12 cellular contexts compared by ENCODE assay signal in the genomic region with DNA sequence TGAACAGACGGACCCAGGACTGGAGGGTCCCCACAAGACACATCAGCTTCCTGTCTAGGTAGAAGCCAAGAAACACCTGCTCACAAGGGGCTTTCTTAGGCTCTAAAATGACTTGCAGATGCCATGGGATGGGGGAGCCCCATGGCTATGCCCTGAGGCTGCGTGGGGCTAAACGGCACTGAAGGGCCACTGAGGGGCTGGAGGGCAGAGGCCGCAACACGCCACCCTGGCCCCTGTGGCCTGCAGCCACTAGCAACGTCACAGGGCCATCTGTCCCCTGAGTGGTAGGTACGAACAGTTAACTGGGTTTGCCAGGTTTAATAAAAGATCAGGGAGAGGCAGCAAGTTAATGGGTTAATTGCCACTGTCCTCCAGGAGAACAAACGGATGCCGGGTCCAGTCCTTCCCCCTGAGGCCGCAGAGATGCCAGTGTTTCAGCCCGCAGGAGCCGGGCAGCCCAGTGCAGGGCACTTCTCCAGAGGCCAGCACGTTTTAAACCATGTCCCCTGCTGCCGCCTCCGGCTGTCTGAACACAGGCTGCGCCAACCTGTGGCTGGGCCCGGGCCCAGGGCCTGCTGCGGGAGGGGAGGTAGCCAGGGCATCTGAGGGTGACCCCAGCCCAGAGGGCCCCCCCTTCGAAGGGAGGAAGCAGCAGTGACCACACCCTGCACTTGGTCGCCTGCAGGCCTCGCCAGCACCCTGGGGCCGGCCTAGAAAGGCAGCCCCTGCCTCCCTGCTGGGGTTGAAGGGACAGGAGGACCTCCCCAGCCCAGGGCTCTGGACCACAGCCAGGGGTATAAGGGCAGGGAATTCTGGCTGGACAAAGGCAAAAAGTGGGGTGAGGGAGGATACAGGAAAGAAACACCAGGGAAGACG.
DNase-seq lines count a peak whose midpoint lies in the region; ATAC-seq, FAIRE-seq and TF ChIP-seq lines count a peak whose summit lies in the region.
"Had no signal": no experiment of that assay in that cellular context is flagged by ENCODE, and none has a peak within 500 bp of the region (broad histone marks: within the 10 kb centered on the region; RNA-seq: fewer than 3 reads in every experiment).

No MANE protein-coding gene starts in this region.

- DNase-seq in Calu3 (peak; percentile 36), K562 (ENCODE audit: extremely low read depth in 1 of 4, low spot score in 3 of 4) (peak in 2 of 4 experiments; percentile 22 to 32), sciatic nerve (ENCODE audit: low spot score) (peak; percentile 67), NCI-H526 (lab: John Stamatoyannopoulos, UW) (no peak), GM12892 (ENCODE audit: insufficient read length) (no peak), NCI-H1092 treated with DMSO at 0.1 percent for 48 hours (lab: John Stamatoyannopoulos, UW) (no peak)
- DNase-seq: activated B cell treated with CpG ODN at 0.5 μM for 24 hours; effector memory CD8-positive, alpha-beta T cell; MG63; stimulated activated CD4-positive, alpha-beta T cell treated with anti-CD3 and anti-CD28 coated beads, Interleukin-4, amount 100 ng/mL, for 1 hour had no signal

- TF ChIP-seq POLR2A in K562 (conservative IDR thresholded peaks at IDR 0.05), result no peak
- TF ChIP-seq POLR2A in GM12892 (IDR thresholded peaks at IDR 0.05; ENCODE audit: low read depth, low read length), result no peak

- H3K9me1 ChIP-seq in K562 (ENCODE audit: control insufficient read depth, insufficient read depth, low read length), result no peaks in the 10 kb centered on the region

- TF ChIP-seq EP300 in K562 (IDR thresholded peaks at IDR 0.05; ENCODE audit: low read length), result no peak

- CTCF ChIA-PET in Calu3 (lab: Charles Lee), result no interaction called here
- CTCF ChIA-PET in K562 (lab: Yijun Ruan, JAX; ENCODE audit: low intra/inter-chr PET ratio), result no interaction called here

- H3K27ac ChIP-seq in K562 (ENCODE audit: extremely low read depth, low read depth, low read length), result no peak overlapping the region

- POLR2A ChIA-PET in K562 (lab: Yijun Ruan, JAX), result interaction anchor here (1.1 to 1.2 kb wide), 2 partner anchors 13 to 28 kb away, joined by 3 read pairs; no protein-coding TSS in a partner anchor

- H3K4me2 ChIP-seq in K562 (ENCODE audit: insufficient read depth, low read length), result no peak overlapping the region

- no peaks in the 10 kb centered on the region for H4K20me1 ChIP-seq in K562 (replicated peaks; ENCODE audit: control insufficient read depth, insufficient read depth, low read length)

- no peaks in the 10 kb centered on the region for H3K79me2 ChIP-seq in K562 (ENCODE audit: control insufficient read depth, insufficient read depth, low read length)

- intact Hi-C loops in Calu3 (cut with micrococcal nuclease; ENCODE audit: unreplicated experiment), result no loop called here
- intact Hi-C loops in K562 (cut with micrococcal nuclease), result loop anchor here (10.0 kb wide), 1 partner anchor 305 kb away; no protein-coding TSS in a partner anchor
- intact Hi-C loops in sciatic nerve (cut with DNase I), result no loop called here

- H3K27me3 Mint-ChIP-seq in Calu3 (ENCODE audit: unreplicated experiment), result no peaks in the 10 kb centered on the region
- H3K27me3 Mint-ChIP-seq: activated B cell treated with CpG ODN at 0.5 μM for 24 hours; effector memory CD8-positive, alpha-beta T cell had no signal

- peaks cover 4% of the 10 kb centered on the region; the same call in 1 of the 3 replicates for H3K36me3 ChIP-seq in K562 (ENCODE audit: control insufficient read depth, insufficient read depth, low read length)
- no peaks in the 10 kb centered on the region for H3K36me3 ChIP-seq in iPS-15b (ENCODE audit: control insufficient read depth, insufficient read depth, low read length)

- no peak overlapping the region for H2AFZ ChIP-seq in K562 (ENCODE audit: low read depth, low read length)

- in situ Hi-C loops in K562 (cut with MboI), result loop anchor here (10.0 kb wide), 1 partner anchor 305 kb away; no protein-coding TSS in a partner anchor

- H3K27me3 ChIP-seq in K562 (ENCODE audit: control insufficient read depth in 2 of 2, insufficient read depth in 2 of 2, low read length in 2 of 2) (no peaks in the 10 kb centered on the region), iPS-15b (ENCODE audit: control insufficient read depth, insufficient read depth, low read length) (no peaks in the 10 kb centered on the region)
- H3K27me3 ChIP-seq: MG63 had no signal

- H3K9me3 ChIP-seq in K562 (replicated peaks; ENCODE audit: control insufficient read depth, insufficient read depth, low read depth, low read length), result no peaks in the 10 kb centered on the region
- H3K9me3 ChIP-seq in iPS-15b (ENCODE audit: control insufficient read depth, insufficient read depth, low read length), result no peaks in the 10 kb centered on the region
- H3K9me3 ChIP-seq: MG63 had no signal

- TF ChIP-seq RAD21 in K562 (CRISPR knock-in tag; conservative IDR thresholded peaks at IDR 0.05 in 1 of 2, IDR thresholded peaks at IDR 0.05 in 1 of 2), result no peak

- H3K4me1 ChIP-seq in K562 (replicated peaks in 1 of 2; ENCODE audit: control insufficient read depth in 2 of 2, insufficient read depth in 2 of 2, low read length in 2 of 2) (peaks cover 0 to 40% of the 10 kb centered on the region in 2 experiments; a peak in 2 of 5 replicates), iPS-15b (ENCODE audit: control insufficient read depth, insufficient read depth, low read length) (no peaks in the 10 kb centered on the region)

- peak overlapping the region; percentile 63 for H3K27ac Mint-ChIP-seq in Calu3 (ENCODE audit: unreplicated experiment)
- H3K27ac Mint-ChIP-seq: activated B cell treated with CpG ODN at 0.5 μM for 24 hours; effector memory CD8-positive, alpha-beta T cell had no signal

- ATAC-seq in K562 (peak; percentile 51), sciatic nerve (peak; percentile 19), GM21737 (IDR thresholded peaks at IDR 0.05; ENCODE audit: unreplicated experiment) (no peak)
- ATAC-seq: effector memory CD8-positive, alpha-beta T cell had no signal

- peaks cover 48% of the 10 kb centered on the region for H3K4me1 Mint-ChIP-seq in Calu3 (ENCODE audit: low read depth, unreplicated experiment)

- 70% methylated on average over 19 of the region's 23 CpGs for WGBS in K562 (ENCODE audit: insufficient coverage, low coverage, missing lambda C conversion rate)

- peak overlapping the region in 1 of 2 experiments; percentile 23; a peak in 2 of 4 replicates for H3K9ac ChIP-seq in K562 (ENCODE audit: insufficient read depth in 1 of 2, low read depth in 2 of 2, low read length in 2 of 2)
- peak overlapping the region; percentile 5 for H3K9ac ChIP-seq in iPS-15b (ENCODE audit: low read depth, low read length)

- BruUV-seq in Calu3 (replicated peaks; lab: Mats Ljungman, UMichigan) (no TSS peak), K562 (replicated peaks; lab: Mats Ljungman, UMichigan) (no TSS peak)

- no peaks in the 10 kb centered on the region for H3K9me3 Mint-ChIP-seq in Calu3 (ENCODE audit: low read depth, unreplicated experiment)
- H3K9me3 Mint-ChIP-seq: activated B cell treated with CpG ODN at 0.5 μM for 24 hours; effector memory CD8-positive, alpha-beta T cell had no signal

- no peak for FAIRE-seq in K562 (lab: Jason Lieb, UNC)
- FAIRE-seq in GM12892 (lab: Jason Lieb, UNC), result no peak

- H3K4me3 ChIP-seq in K562, result no peak overlapping the region
- no peak overlapping the region for H3K4me3 ChIP-seq in iPS-15b (ENCODE audit: low read depth, low read length)
- H3K4me3 ChIP-seq: MG63 had no signal

- peaks cover 83% of the 10 kb centered on the region for H3K36me3 Mint-ChIP-seq in Calu3 (ENCODE audit: insufficient read depth, unreplicated experiment)

- no peak for TF ChIP-seq CTCF in Calu3 (IDR thresholded peaks at IDR 0.05; ENCODE audit: unreplicated experiment)
- TF ChIP-seq CTCF in K562 (IDR thresholded peaks at IDR 0.05 in 2 of 3, conservative IDR thresholded peaks at IDR 0.05 in 1 of 3; ENCODE audit: insufficient read depth in 2 of 3, low read depth in 1 of 3, low read length in 3 of 3), result no peak

- H3K4me3 Mint-ChIP-seq in Calu3 (ENCODE audit: low read depth, unreplicated experiment), result no peak overlapping the region
- H3K4me3 Mint-ChIP-seq: activated B cell treated with CpG ODN at 0.5 μM for 24 hours; effector memory CD8-positive, alpha-beta T cell had no signal

TF ChIP-seq in K562, 482 proteins besides CTCF, POLR2A, EP300 and RAD21:
- TF ChIP-seq AFF4 (CRISPR knock-in tag; IDR thresholded peaks at IDR 0.05) (no peak), RBM22 (IDR thresholded peaks at IDR 0.05; ENCODE audit: low read depth, low read length, poor library complexity, severe bottlenecking) (peak; percentile 45), POLR2G (IDR thresholded peaks at IDR 0.05; ENCODE audit: low read depth, low read length) (peak; percentile 51; the same call in 1 of the 2 replicates), SMARCE1 (IDR thresholded peaks at IDR 0.05) (no peak)

Comparison
In these comparisons a context has a peak if more than half of its experiments do, and no peak if none do; other contexts are left out.
1. DNase-seq: peak in Calu3 (single experiment) and sciatic nerve (single experiment); none in NCI-H526 (0 of 2), GM12892 (single experiment) and NCI-H1092 treated with DMSO at 0.1 percent for 48 hours (single experiment).